In genomic region chr2:11389551-11390528, GRCh38 we compare ENCODE assay signal across 13 cellular contexts. TPM values are rescaled to one million over a fixed set of nuclear protein-coding genes. Genes with fewer than 3 reads are reported as not detected.
A peak's percentile ranks its signal among the peaks of the same experiment; 100 is the strongest.
DNase-seq lines count a peak whose midpoint lies in the region; ATAC-seq and TF ChIP-seq lines count a peak whose summit lies in the region.
"Had no signal": no experiment of that assay in that cellular context is flagged by ENCODE, and none has a peak within 500 bp of the region (broad histone marks: within the 10 kb centered on the region; RNA-seq: fewer than 3 reads in every experiment).

No MANE protein-coding gene starts in this region.

- H3K4me3 ChIP-seq in PC-3 (ENCODE audit: low read length) (no peak overlapping the region), right lobe of liver (no peak overlapping the region), heart left ventricle (no peak overlapping the region)

- H3K36me3 ChIP-seq in PC-3 (ENCODE audit: low read depth, low read length) (no peaks in the 10 kb centered on the region), right lobe of liver (no peaks in the 10 kb centered on the region), heart left ventricle (no peaks in the 10 kb centered on the region)

- H3K4me1 Mint-ChIP-seq in naive thymus-derived CD8-positive, alpha-beta T cell: no peaks in the 10 kb centered on the region
- H3K4me1 Mint-ChIP-seq: activated B cell treated with CpG ODN at 0.5 μM for 24 hours had no signal

- peaks cover 0 to 3% (median 0%) of the 10 kb centered on the region in 5 donors for H3K27me3 Mint-ChIP-seq in naive thymus-derived CD8-positive, alpha-beta T cell
- H3K27me3 Mint-ChIP-seq: activated B cell treated with CpG ODN at 0.5 μM for 24 hours had no signal

- H3K27me3 ChIP-seq in PC-3 (ENCODE audit: low read length): no peaks in the 10 kb centered on the region
- H3K27me3 ChIP-seq in right lobe of liver: no peaks in the 10 kb centered on the region
- no peaks in the 10 kb centered on the region for H3K27me3 ChIP-seq in heart left ventricle

- H3K9ac ChIP-seq in PC-3 (ENCODE audit: low read length): peak overlapping the region; percentile 1; the same call in 1 of the 2 replicates
- H3K9ac ChIP-seq: KMS-11 had no signal

- H3K4me2 ChIP-seq in PC-3 (ENCODE audit: low read length): peak overlapping the region; percentile 29; the same call in 1 of the 2 replicates
- H3K4me2 ChIP-seq: KMS-11 had no signal

- POLR2A ChIA-PET in PC-3 (lab: Charles Lee; ENCODE audit: unreplicated experiment): interaction anchor here (0.5 to 0.6 kb wide), 3 partner anchors 12 to 1772 kb away, joined by 3 to 10 read pairs (median 6); no protein-coding TSS in a partner anchor
- POLR2A ChIA-PET in naive thymus-derived CD8-positive, alpha-beta T cell (lab: Charles Lee): no interaction called here

- intact Hi-C loops in PC-3 (cut with micrococcal nuclease) (no loop called here), right lobe of liver (cut with DNase I) (no loop called here), heart left ventricle (cut with DNase I) (loop anchor here in 2 of 10 donors (5.0 to 10.0 kb wide), 2 partner anchors 43 to 45 kb away; partner anchors contain the start of gene ROCK2 (in 1 of the 2))

- peak overlapping the region; percentile 62 for H3K27ac ChIP-seq in 22Rv1
- H3K27ac ChIP-seq in PC-3 (ENCODE audit: low read length): peak overlapping the region; percentile 61
- peak overlapping the region in 2 of 3 donors; percentile 64 to 82 for H3K27ac ChIP-seq in right lobe of liver
- H3K27ac ChIP-seq in heart left ventricle: peak overlapping the region in 1 of 12 donors; percentile 4
- H3K27ac ChIP-seq: KMS-11 had no signal

- DNase-seq in PC-3: peak; percentile 77
- peak; percentile 18 for DNase-seq in dermis blood vessel endothelial cell
- peak; percentile 75 to 93 (median 93) for DNase-seq in right lobe of liver
- no peak for DNase-seq in NCI-H82 (lab: John Stamatoyannopoulos, UW)
- DNase-seq in naive thymus-derived CD8-positive, alpha-beta T cell: no peak
- no peak for DNase-seq in NCI-H1694 treated with DMSO at 0.1 percent for 48 hours (lab: John Stamatoyannopoulos, UW)
- DNase-seq in heart left ventricle: no peak
- DNase-seq: activated B cell treated with CpG ODN at 0.5 μM for 24 hours; activated effector memory CD4-positive, alpha-beta T cell treated with Interleukin-2 at 50 U/mL for 16 hours; foreskin melanocyte; nephron progenitor cell had no signal

- CTCF ChIA-PET in PC-3 (lab: Charles Lee): interaction anchor here (0.6 kb wide), 1 partner anchor 607 kb away, joined by 8 read pairs; no protein-coding TSS in a partner anchor

- no peaks in the 10 kb centered on the region for H4K20me1 ChIP-seq in PC-3 (ENCODE audit: low read length)

- no peaks in the 10 kb centered on the region for H3K9me2 ChIP-seq in PC-3 (replicated peaks; ENCODE audit: low read length)

- H3K27ac Mint-ChIP-seq in naive thymus-derived CD8-positive, alpha-beta T cell: no peak overlapping the region
- H3K27ac Mint-ChIP-seq: activated B cell treated with CpG ODN at 0.5 μM for 24 hours, nephron progenitor cell had no signal

- no peaks in the 10 kb centered on the region for H3K36me3 Mint-ChIP-seq in naive thymus-derived CD8-positive, alpha-beta T cell

- H3K9me3 ChIP-seq in PC-3 (ENCODE audit: low read length) (no peaks in the 10 kb centered on the region), right lobe of liver (no peaks in the 10 kb centered on the region), heart left ventricle (no peaks in the 10 kb centered on the region)

- H3F3A ChIP-seq in PC-3 (ENCODE audit: low read length, unreplicated experiment): no peaks in the 10 kb centered on the region

- 43% methylated on average over 18 of the region's 20 CpGs for WGBS in right lobe of liver (ENCODE audit: insufficient coverage, low coverage, low lambda C conversion rate, missing lambda C conversion rate)
- 83 to 84% (median 84%) methylated on average over 20 of the region's 20 CpGs for WGBS in heart left ventricle, 4 donors

- H3K4me1 ChIP-seq in PC-3 (ENCODE audit: insufficient read depth, low read length) (peaks cover 49% of the 10 kb centered on the region), right lobe of liver (peaks cover 0 to 41% (median 18%) of the 10 kb centered on the region in 4 donors), heart left ventricle (peaks cover 0 to 50% (median 24%) of the 10 kb centered on the region in 12 donors)

- H3K79me2 ChIP-seq in PC-3 (ENCODE audit: low read length): no peaks in the 10 kb centered on the region

- TF ChIP-seq POLR2A in right lobe of liver (IDR thresholded peaks at IDR 0.05) (no peak), heart left ventricle (IDR thresholded peaks at IDR 0.05) (no peak)

- TF ChIP-seq CTCF in 22Rv1 (IDR thresholded peaks at IDR 0.05) (no peak), PC-3 (conservative IDR thresholded peaks at IDR 0.05; ENCODE audit: low read depth, low read length) (no peak), right lobe of liver (IDR thresholded peaks at IDR 0.05) (no peak), heart left ventricle (IDR thresholded peaks at IDR 0.05) (no peak)

- BruUV-seq in PC-3 (replicated peaks; lab: Mats Ljungman, UMichigan): no TSS peak

- H2AFZ ChIP-seq in PC-3 (ENCODE audit: low read length): no peak overlapping the region

- no peaks in the 10 kb centered on the region for H3K9me3 Mint-ChIP-seq in naive thymus-derived CD8-positive, alpha-beta T cell
- H3K9me3 Mint-ChIP-seq: activated B cell treated with CpG ODN at 0.5 μM for 24 hours, nephron progenitor cell had no signal

- H3K4me3 Mint-ChIP-seq in naive thymus-derived CD8-positive, alpha-beta T cell: no peak overlapping the region
- H3K4me3 Mint-ChIP-seq: activated B cell treated with CpG ODN at 0.5 μM for 24 hours, nephron progenitor cell had no signal

- ATAC-seq in PC-3: peak; percentile 29
- peak; percentile 82 to 93 (median 88) for ATAC-seq in right lobe of liver
- no peak for ATAC-seq in naive thymus-derived CD8-positive, alpha-beta T cell
- ATAC-seq in heart left ventricle: no peak

RNA-seq across cellular contexts. Expression of gene ROCK2, which starts 45.4 kb away (rescaled TPM):
- total RNA-seq in PC-3 (2014; rRNA removed) (35.3 and 40.7 TPM in 2 replicates), dermis blood vessel endothelial cell (65.9 and 83.3 TPM in 2 replicates), right lobe of liver (10 to 100 TPM; 11.6 to 23.9 (median 19.8) TPM), heart left ventricle (10 to 100 TPM; 25.3 to 44.3 (median 39.0) TPM)
- total RNA-seq in naive thymus-derived CD8-positive, alpha-beta T cell: 10 to 100 TPM; 19.3 to 23.9 TPM
- 1 to 10 TPM; 6.1 to 7.6 (median 7.1) TPM for polyA plus RNA-seq in naive thymus-derived CD8-positive, alpha-beta T cell
- 10 to 100 TPM in 1 of 2 donors, 1 to 10 TPM in 1; 6.1 to 14.3 TPM for polyA plus RNA-seq in heart left ventricle

Comparison
In these comparisons a context has a peak if more than half of its experiments do, and no peak if none do; other contexts are left out.
1. ATAC-seq: peak in PC-3 (single experiment) and right lobe of liver (4 of 4); none in naive thymus-derived CD8-positive, alpha-beta T cell (0 of 2) and heart left ventricle (0 of 4).
2. DNase-seq: peak in PC-3 (single experiment), dermis blood vessel endothelial cell (single experiment) and right lobe of liver (3 of 3); none in NCI-H82 (single experiment), naive thymus-derived CD8-positive, alpha-beta T cell (0 of 10), NCI-H1694 treated with DMSO at 0.1 percent for 48 hours (single experiment) and heart left ventricle (0 of 5).